In genomic region chr14:50520947-50521815, GRCh38 we compare ENCODE assay signal across 9 cellular contexts. TPM values are rescaled to one million over a fixed set of nuclear protein-coding genes. Genes with fewer than 3 reads are reported as not detected.
DNase-seq lines count a peak whose midpoint lies in the region; ATAC-seq, FAIRE-seq and TF ChIP-seq lines count a peak whose summit lies in the region.
"Had no signal": no experiment of that assay in that cellular context is flagged by ENCODE, and none has a peak within 500 bp of the region (broad histone marks: within the 10 kb centered on the region; RNA-seq: fewer than 3 reads in every experiment).

No MANE protein-coding gene starts in this region.

- H3K9me3 ChIP-seq in aorta (ENCODE audit: control insufficient read depth, low read length): no peaks in the 10 kb centered on the region

- H3K27ac Mint-ChIP-seq in natural killer cell: peak overlapping the region; percentile 93 to 97

- H3K36me3 Mint-ChIP-seq in natural killer cell: no peaks in the 10 kb centered on the region

- DNase-seq in GM13977 (ENCODE audit: low spot score): peak; percentile 51
- DNase-seq in RKO (ENCODE audit: low spot score): peak; percentile 84
- peak; percentile 95 for DNase-seq in brain microvascular endothelial cell
- peak; percentile 38 for DNase-seq in natural killer cell
- DNase-seq in aorta: no peak
- no peak for DNase-seq in D721Med (ENCODE audit: insufficient read length, low spot score)
- no peak for DNase-seq in RCC 7860 (ENCODE audit: low spot score)

- no peaks in the 10 kb centered on the region for H3K9me3 Mint-ChIP-seq in natural killer cell

- peaks cover 0 to 1% of the 10 kb centered on the region in 2 donors for H3K4me1 ChIP-seq in aorta (ENCODE audit: control insufficient read depth in 1 of 2, insufficient read depth in 2 of 2, low read length in 2 of 2)

- peaks cover 45 to 46% of the 10 kb centered on the region in 2 donors for H3K4me1 Mint-ChIP-seq in natural killer cell

- ATAC-seq in HG02642 (IDR thresholded peaks at IDR 0.05; ENCODE audit: poor library complexity, unreplicated experiment) (peak; percentile 64), natural killer cell (peak; percentile 83 to 88 (median 83)), aorta (ENCODE audit: low FRiP score) (peak; percentile 36)

- H3K4me3 ChIP-seq in brain microvascular endothelial cell (ENCODE audit: low read depth, low read length) (no peak overlapping the region), aorta (ENCODE audit: low read length in 2 of 2) (no peak overlapping the region)
- H3K4me3 ChIP-seq: SK-N-MC had no signal

- H3K36me3 ChIP-seq in brain microvascular endothelial cell (replicated peaks) (peaks cover 4% of the 10 kb centered on the region), aorta (ENCODE audit: control insufficient read depth in 1 of 2, insufficient read depth in 2 of 2, low read length in 1 of 2) (no peaks in the 10 kb centered on the region)

- in situ Hi-C loops in GM13977 (cut with MboI; ENCODE audit: low pct_unique_long_range_greater_than_20kb, low sequenced_read_pairs, unreplicated experiment) (loop anchor here (10.0 kb wide), 2 partner anchors 196 to 406 kb away; partner anchors contain the start of gene VCPKMT), brain microvascular endothelial cell (cut with HindIII; ENCODE audit: low pct_ligation_motif_present, low sequenced_read_pairs) (no loop called here)

- peak overlapping the region; percentile 79 for H3K4me3 Mint-ChIP-seq in natural killer cell

- no peak for FAIRE-seq in D721Med (lab: Jason Lieb, UNC)
- FAIRE-seq in RCC 7860 (lab: Jason Lieb, UNC): no peak

- H3K27ac ChIP-seq in brain microvascular endothelial cell (peak overlapping the region; percentile 99), aorta (ENCODE audit: low read depth in 1 of 2, low read length in 2 of 2) (no peak overlapping the region)
- H3K27ac ChIP-seq: SK-N-MC had no signal

- WGBS in aorta, 2 donors: 43 to 47% methylated on average over 5 of the region's 5 CpGs

- H3K27me3 ChIP-seq in brain microvascular endothelial cell (replicated peaks): no peaks in the 10 kb centered on the region
- H3K27me3 ChIP-seq in aorta (ENCODE audit: control insufficient read depth in 1 of 2, insufficient read depth in 2 of 2, low read length in 1 of 2): no peaks in the 10 kb centered on the region

- TF ChIP-seq CTCF in GM13977 (IDR thresholded peaks at IDR 0.05; ENCODE audit: extremely low read depth, insufficient read depth, missing control alignments): no peak
- TF ChIP-seq CTCF in brain microvascular endothelial cell (IDR thresholded peaks at IDR 0.05; ENCODE audit: low read depth, low read length, missing control alignments): no peak
- TF ChIP-seq CTCF in natural killer cell (IDR thresholded peaks at IDR 0.05): no peak
- TF ChIP-seq CTCF in D721Med (IDR thresholded peaks at IDR 0.05; ENCODE audit: insufficient read depth, missing control alignments): no peak

- intact Hi-C loops in natural killer cell (cut with micrococcal nuclease) (no loop called here), aorta (cut with DNase I) (no loop called here)

- no peaks in the 10 kb centered on the region for H3K27me3 Mint-ChIP-seq in natural killer cell (ENCODE audit: low read depth in 2 of 2)

RNA-seq across cellular contexts. Expression of gene MAP4K5, which starts 11.2 kb away (rescaled TPM):
- 10 to 100 TPM; 63.3 to 74.6 (median 65.9) TPM for total RNA-seq in natural killer cell
- 10 to 100 TPM; 53.9 to 67.0 TPM for total RNA-seq in aorta
- 10 to 100 TPM; 16.0 to 23.0 TPM for polyA plus RNA-seq in aorta

RNA-seq across cellular contexts. Expression of gene ATL1, which starts 38.8 kb away (rescaled TPM):
- total RNA-seq in natural killer cell: 1 to 10 TPM; 1.6 to 3.8 (median 2.4) TPM
- 10 to 100 TPM in 1 of 2 donors, 1 to 10 TPM in 1; 9.2 to 11.0 TPM for total RNA-seq in aorta
- polyA plus RNA-seq in aorta: 1 to 10 TPM; 3.9 to 8.1 TPM

Comparison
In these comparisons a context has a peak if more than half of its experiments do, and no peak if none do; other contexts are left out.
1. DNase-seq: peak in GM13977 (single experiment), RKO (single experiment), brain microvascular endothelial cell (single experiment) and natural killer cell (single experiment); none in aorta (0 of 2), D721Med (single experiment) and RCC 7860 (single experiment).
2. Peak in every context shown above with its lines, with median percentiles within 50 percentile points of each other: ATAC-seq.